ENCODE assay signal across 9 cellular contexts in the genomic region with DNA sequence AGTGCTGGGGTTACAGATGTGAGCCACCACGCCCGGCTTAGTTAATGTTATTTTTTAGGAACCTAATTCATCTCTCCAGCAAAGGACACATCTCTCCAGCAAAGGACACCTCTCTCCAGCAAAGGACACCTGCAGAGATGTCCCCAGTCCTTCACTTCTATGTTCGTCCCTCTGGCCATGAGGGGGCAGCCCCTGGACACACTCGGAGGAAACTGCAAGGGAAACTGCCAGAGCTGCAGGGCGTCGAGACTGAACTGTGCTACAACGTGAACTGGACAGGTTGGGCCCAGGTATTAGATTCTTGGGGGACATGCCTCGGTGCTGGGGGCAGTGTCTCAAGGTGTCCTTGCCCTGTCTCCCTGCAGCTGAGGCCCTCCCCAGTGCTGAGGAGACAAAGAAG. TPM values are rescaled to one million over a fixed set of nuclear protein-coding genes. Genes with fewer than 3 reads are reported as not detected.
A peak's percentile ranks its signal among the peaks of the same experiment; 100 is the strongest.
DNase-seq lines count a peak whose midpoint lies in the region; ATAC-seq and TF ChIP-seq lines count a peak whose summit lies in the region.
"Had no signal": no experiment of that assay in that cellular context is flagged by ENCODE, and none has a peak within 500 bp of the region (broad histone marks: within the 10 kb centered on the region; RNA-seq: fewer than 3 reads in every experiment).

No MANE protein-coding gene starts in this region.

- peaks cover 5% of the 10 kb centered on the region for H3F3A ChIP-seq in MM.1S (ENCODE audit: insufficient read depth, low read length)

- H3K27ac ChIP-seq in tibial nerve: no peak overlapping the region
- H3K27ac ChIP-seq in MM.1S (ENCODE audit: low read length): no peak overlapping the region
- H3K27ac ChIP-seq: HL-60, spleen had no signal

- peaks cover 5 to 24% of the 10 kb centered on the region in 2 donors for H3K36me3 Mint-ChIP-seq in activated T-cell treated with anti-CD3 and anti-CD28 coated beads, Interleukin-2, amount 50 U/mL, for 72 hours (ENCODE audit: insufficient read depth in 2 of 2)

- H3K4me3 Mint-ChIP-seq in activated T-cell treated with anti-CD3 and anti-CD28 coated beads, Interleukin-2, amount 50 U/mL, for 72 hours: no peak overlapping the region

- H4K20me1 ChIP-seq in MM.1S (ENCODE audit: insufficient read depth, low read length): no peaks in the 10 kb centered on the region

- no peak for TF ChIP-seq EP300 in tibial nerve (IDR thresholded peaks at IDR 0.05)

- no peak overlapping the region for H3K4me2 ChIP-seq in MM.1S (ENCODE audit: low read depth, low read length)

- DNase-seq in adipocyte (ENCODE audit: low read depth): peak; percentile 25
- peak in 2 of 3 donors; percentile 42 to 53 for DNase-seq in mucosa of descending colon
- no peak for DNase-seq in tibial nerve (ENCODE audit: low spot score in 2 of 2)
- DNase-seq in MM.1S: no peak
- DNase-seq in activated T-cell treated with anti-CD3 and anti-CD28 coated beads, Interleukin-2, amount 50 U/mL, for 72 hours: no peak
- DNase-seq: NCI-H510A, spleen had no signal

- peaks cover 41% of the 10 kb centered on the region for H3K36me3 ChIP-seq in adipocyte (ENCODE audit: control insufficient read depth, insufficient read depth, low read length, severe bottlenecking)
- H3K36me3 ChIP-seq in mucosa of descending colon (ENCODE audit: low read depth): no peaks in the 10 kb centered on the region
- peaks cover 0 to 51% (median 5%) of the 10 kb centered on the region in 3 donors for H3K36me3 ChIP-seq in tibial nerve
- 0 out of 2 replicates have a peak, but pooled peaks cover 3% of the 10 kb centered on the region for H3K36me3 ChIP-seq in MM.1S (replicated peaks; ENCODE audit: insufficient read depth, low read length)

- H3K27me3 Mint-ChIP-seq in activated T-cell treated with anti-CD3 and anti-CD28 coated beads, Interleukin-2, amount 50 U/mL, for 72 hours (ENCODE audit: low read depth): no peaks in the 10 kb centered on the region

- H3K9me3 Mint-ChIP-seq in activated T-cell treated with anti-CD3 and anti-CD28 coated beads, Interleukin-2, amount 50 U/mL, for 72 hours: no peaks in the 10 kb centered on the region

- whole genome bisulfite sequencing in tibial nerve, 2 donors: 73 to 93% methylated on average over 8 of the region's 8 CpGs

- TF ChIP-seq POLR2A in tibial nerve (IDR thresholded peaks at IDR 0.05): no peak

- no peaks in the 10 kb centered on the region for H3K9me2 ChIP-seq in MM.1S (replicated peaks; ENCODE audit: insufficient read depth, low read length)

- no peaks in the 10 kb centered on the region for H3K9me3 ChIP-seq in adipocyte (ENCODE audit: control insufficient read depth, low read length)
- no peaks in the 10 kb centered on the region for H3K9me3 ChIP-seq in mucosa of descending colon
- no peaks in the 10 kb centered on the region for H3K9me3 ChIP-seq in tibial nerve
- no peaks in the 10 kb centered on the region for H3K9me3 ChIP-seq in MM.1S (replicated peaks; ENCODE audit: insufficient read depth, low read length)
- H3K9me3 ChIP-seq: spleen had no signal

- H3K79me2 ChIP-seq in MM.1S (ENCODE audit: low read length): peaks cover 37% of the 10 kb centered on the region

- no peak overlapping the region for H3K9ac ChIP-seq in adipocyte (ENCODE audit: low read length)
- no peak overlapping the region for H3K9ac ChIP-seq in MM.1S (ENCODE audit: low read length)

- no peaks in the 10 kb centered on the region for H3K27me3 ChIP-seq in adipocyte (replicated peaks; ENCODE audit: control insufficient read depth, insufficient read depth, low read length)
- no peaks in the 10 kb centered on the region for H3K27me3 ChIP-seq in tibial nerve
- H3K27me3 ChIP-seq in MM.1S (replicated peaks; ENCODE audit: insufficient read depth, low read length): no peaks in the 10 kb centered on the region
- H3K27me3 ChIP-seq: spleen had no signal

- TF ChIP-seq CTCF in GM12873 (IDR thresholded peaks at IDR 0.05; ENCODE audit: insufficient read depth, low read depth, low read length, missing control alignments): peak; percentile 18
- TF ChIP-seq CTCF in mucosa of descending colon (IDR thresholded peaks at IDR 0.05): no peak
- TF ChIP-seq CTCF in tibial nerve (IDR thresholded peaks at IDR 0.05): no peak
- TF ChIP-seq CTCF in MM.1S (IDR thresholded peaks at IDR 0.05; ENCODE audit: low read length): no peak

- no peak overlapping the region for H2AFZ ChIP-seq in MM.1S (ENCODE audit: low read length)

- H3K4me1 Mint-ChIP-seq in activated T-cell treated with anti-CD3 and anti-CD28 coated beads, Interleukin-2, amount 50 U/mL, for 72 hours (ENCODE audit: low read depth): peaks cover 22% of the 10 kb centered on the region

- peak; percentile 56 for ATAC-seq in mucosa of descending colon
- ATAC-seq in activated T-cell treated with anti-CD3 and anti-CD28 coated beads, Interleukin-2, amount 50 U/mL, for 72 hours (replicated peaks in 1 of 2): no peak

- H3K4me3 ChIP-seq in adipocyte (ENCODE audit: low read length) (no peak overlapping the region), mucosa of descending colon (no peak overlapping the region), tibial nerve (no peak overlapping the region), MM.1S (ENCODE audit: low read length) (no peak overlapping the region)
- H3K4me3 ChIP-seq: spleen had no signal

- no peak overlapping the region for H3K27ac Mint-ChIP-seq in activated T-cell treated with anti-CD3 and anti-CD28 coated beads, Interleukin-2, amount 50 U/mL, for 72 hours

- H3K4me1 ChIP-seq in adipocyte (ENCODE audit: control insufficient read depth, insufficient read depth, low read length) (peaks cover 8% of the 10 kb centered on the region), mucosa of descending colon (ENCODE audit: low read depth) (peaks cover 5% of the 10 kb centered on the region), tibial nerve (peaks cover 0 to 10% (median 8%) of the 10 kb centered on the region in 4 donors), MM.1S (ENCODE audit: low read length) (peaks cover 8% of the 10 kb centered on the region)

- intact Hi-C loops in mucosa of descending colon (cut with DNase I, micrococcal nuclease): no loop called here

RNA-seq across cellular contexts. Expression of gene PFAS, which starts 4.7 kb away (rescaled TPM):
- total RNA-seq in mucosa of descending colon (10 to 100 TPM; 18.7 to 31.7 (median 30.1) TPM), tibial nerve (10 to 100 TPM; 19.2 to 39.9 (median 29.5) TPM)
- 10 to 100 TPM; 59.9 to 72.2 TPM for total RNA-seq in activated T-cell treated with anti-CD3 and anti-CD28 coated beads, Interleukin-2, amount 50 U/mL, for 72 hours

RNA-seq across cellular contexts. Expression of gene CTC1, which starts 5.9 kb away (rescaled TPM):
- total RNA-seq in mucosa of descending colon (10 to 100 TPM; 35.6 to 59.6 (median 57.7) TPM), tibial nerve (10 to 100 TPM; 22.3 to 30.1 (median 25.3) TPM)
- total RNA-seq in activated T-cell treated with anti-CD3 and anti-CD28 coated beads, Interleukin-2, amount 50 U/mL, for 72 hours: 10 to 100 TPM; 48.2 to 62.9 TPM

RNA-seq across cellular contexts. Expression of gene RANGRF, which starts 34.7 kb away (rescaled TPM):
- 10 to 100 TPM; 11.5 to 26.9 (median 15.5) TPM for total RNA-seq in mucosa of descending colon
- 10 to 100 TPM; 23.0 to 35.4 (median 25.1) TPM for total RNA-seq in tibial nerve
- 10 to 100 TPM; 59.2 to 73.8 TPM for total RNA-seq in activated T-cell treated with anti-CD3 and anti-CD28 coated beads, Interleukin-2, amount 50 U/mL, for 72 hours

RNA-seq across cellular contexts. Expression of gene SLC25A35, which starts 41.4 kb away (rescaled TPM):
- total RNA-seq in mucosa of descending colon (10 to 100 TPM in 1 of 3 donors, 1 to 10 TPM in 2; 8.4 to 10.3 (median 9.3) TPM), tibial nerve (1 to 10 TPM; 2.5 to 7.0 (median 6.1) TPM)
- total RNA-seq in activated T-cell treated with anti-CD3 and anti-CD28 coated beads, Interleukin-2, amount 50 U/mL, for 72 hours: 1 to 10 TPM; 5.3 to 6.1 TPM

RNA-seq across cellular contexts. Expression of gene AURKB, which starts 43.4 kb away (rescaled TPM):
- total RNA-seq in mucosa of descending colon (10 to 100 TPM in 1 of 3 donors, 1 to 10 TPM in 2; 5.2 to 27.3 (median 5.7) TPM), tibial nerve (10 to 100 TPM; 31.2 to 78.1 (median 39.6) TPM)
- 100 to 1,000 TPM; 146 to 167 TPM for total RNA-seq in activated T-cell treated with anti-CD3 and anti-CD28 coated beads, Interleukin-2, amount 50 U/mL, for 72 hours

Comparison
In these comparisons a context has a peak if more than half of its experiments do, and no peak if none do; other contexts are left out.
1. DNase-seq: peak in adipocyte (single experiment) and mucosa of descending colon (2 of 3); none in tibial nerve (0 of 2), MM.1S (single experiment) and activated T-cell treated with anti-CD3 and anti-CD28 coated beads, Interleukin-2, amount 50 U/mL, for 72 hours (0 of 2).